11 cellular contexts compared by ENCODE assay signal in the genomic region with DNA sequence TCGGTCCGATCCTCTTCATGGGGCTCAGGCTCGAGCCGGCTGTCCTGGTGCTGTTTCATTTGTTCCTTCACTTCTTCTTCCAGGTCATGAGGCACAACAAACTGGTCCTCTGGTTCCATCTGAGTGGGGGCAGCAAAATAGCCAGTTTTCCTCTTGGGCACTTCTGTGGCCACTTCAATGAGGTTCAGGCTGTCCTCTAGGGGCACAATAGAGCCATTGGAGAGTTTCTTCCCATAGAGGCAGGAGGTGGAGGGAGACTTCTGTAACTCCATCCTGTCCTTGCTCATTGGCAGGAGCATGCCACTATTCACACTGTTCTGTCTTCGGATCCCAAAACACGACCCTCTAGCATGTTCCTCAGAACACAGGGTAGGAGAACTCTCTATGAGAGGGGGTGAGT. TPM values are rescaled to one million over a fixed set of nuclear protein-coding genes. Genes with fewer than 3 reads are reported as not detected.
DNase-seq lines count a peak whose midpoint lies in the region; ATAC-seq and TF ChIP-seq lines count a peak whose summit lies in the region.
"Had no signal": no experiment of that assay in that cellular context is flagged by ENCODE, and none has a peak within 500 bp of the region (broad histone marks: within the 10 kb centered on the region; RNA-seq: fewer than 3 reads in every experiment).

No MANE protein-coding gene starts in this region.

- TF ChIP-seq EP300 in Ishikawa (IDR thresholded peaks at IDR 0.05; ENCODE audit: borderline replicate concordance), result no peak

- CTCF ChIA-PET in mammary epithelial cell (lab: Charles Lee; ENCODE audit: low non-redundant PET), result no interaction called here

- TF ChIP-seq RAD21 in Ishikawa (IDR thresholded peaks at IDR 0.05; ENCODE audit: low read depth), result peak; percentile 33; the same call in 1 of the 2 replicates

- intact Hi-C loops in mammary epithelial cell (cut with micrococcal nuclease), result no loop called here
- intact Hi-C loops in right lobe of liver (cut with DNase I), result no loop called here
- intact Hi-C loops in aorta (cut with DNase I), result no loop called here

- H3K9ac ChIP-seq in DND-41 (ENCODE audit: low read depth, low read length), result no peak overlapping the region
- H3K9ac ChIP-seq in mammary epithelial cell (ENCODE audit: insufficient read depth, low read length), result no peak overlapping the region

- BruUV-seq in mammary epithelial cell (replicated peaks; lab: Mats Ljungman, UMichigan), result no TSS peak

- in situ Hi-C loops in mammary epithelial cell (cut with MboI; ENCODE audit: low sequenced_read_pairs in 2 of 2), result no loop called here

- H3K27ac ChIP-seq in DND-41 (ENCODE audit: low read length), result no peak overlapping the region
- no peak overlapping the region for H3K27ac ChIP-seq in mammary epithelial cell (ENCODE audit: insufficient read depth, low read depth, low read length)
- H3K27ac ChIP-seq in right lobe of liver, result no peak overlapping the region
- no peak overlapping the region for H3K27ac ChIP-seq in aorta (ENCODE audit: low read depth in 1 of 2, low read length in 2 of 2)
- H3K27ac ChIP-seq: epithelial cell of prostate had no signal

- H3K4me1 ChIP-seq in DND-41 (ENCODE audit: insufficient read depth, low read length) (no peaks in the 10 kb centered on the region), mammary epithelial cell (ENCODE audit: insufficient read depth, low read length) (no peaks in the 10 kb centered on the region), right lobe of liver (no peaks in the 10 kb centered on the region), aorta (ENCODE audit: control insufficient read depth in 1 of 2, insufficient read depth in 2 of 2, low read length in 2 of 2) (no peaks in the 10 kb centered on the region)

- H3K79me2 ChIP-seq in DND-41 (ENCODE audit: insufficient read depth, low read length) (no peaks in the 10 kb centered on the region), mammary epithelial cell (ENCODE audit: insufficient read depth, low read length) (no peaks in the 10 kb centered on the region)

- H3K4me3 ChIP-seq in DND-41 (ENCODE audit: low read depth in 1 of 2, low read length in 2 of 2) (no peak overlapping the region), mammary epithelial cell (replicated peaks in 1 of 3; ENCODE audit: insufficient read depth in 1 of 3, low read depth in 2 of 3, low read length in 3 of 3) (no peak overlapping the region), right lobe of liver (no peak overlapping the region), aorta (ENCODE audit: low read length in 2 of 2) (no peak overlapping the region)

- dilution Hi-C loops in mammary epithelial cell (cut with HindIII; ENCODE audit: low sequenced_read_pairs), result no loop called here

- 96% methylated on average over 4 of the region's 6 CpGs for WGBS in mammary epithelial cell (ENCODE audit: low coverage, missing lambda C conversion rate)
- 73% methylated on average over 5 of the region's 6 CpGs for WGBS in right lobe of liver (ENCODE audit: insufficient coverage, low coverage, low lambda C conversion rate, missing lambda C conversion rate)
- WGBS in aorta, 2 donors, result 86 to 87% methylated on average over 6 of the region's 6 CpGs

- H3K36me3 ChIP-seq in DND-41 (ENCODE audit: insufficient read depth, low read length) (peaks cover 22% of the 10 kb centered on the region), mammary epithelial cell (ENCODE audit: insufficient read depth, low read length) (peaks cover 14% of the 10 kb centered on the region), right lobe of liver (peaks cover 0 to 2% (median 1%) of the 10 kb centered on the region in 4 donors), aorta (ENCODE audit: control insufficient read depth in 1 of 2, insufficient read depth in 2 of 2, low read length in 1 of 2) (peaks cover 7 to 12% of the 10 kb centered on the region in 2 donors)

- TF ChIP-seq POLR2A in right lobe of liver (IDR thresholded peaks at IDR 0.05), result no peak

- no peaks in the 10 kb centered on the region for H3K27me3 ChIP-seq in DND-41 (ENCODE audit: insufficient read depth, low read length, poor library complexity)
- no peaks in the 10 kb centered on the region for H3K27me3 ChIP-seq in mammary epithelial cell (ENCODE audit: insufficient read depth, low read length)
- H3K27me3 ChIP-seq in right lobe of liver, result no peaks in the 10 kb centered on the region
- no peaks in the 10 kb centered on the region for H3K27me3 ChIP-seq in aorta (ENCODE audit: control insufficient read depth in 1 of 2, insufficient read depth in 2 of 2, low read length in 1 of 2)

- TF ChIP-seq CTCF in DND-41 (IDR thresholded peaks at IDR 0.05; ENCODE audit: borderline replicate concordance, extremely low read depth, low read length, poor library complexity, severe bottlenecking) (peak; percentile 49), mammary epithelial cell (conservative IDR thresholded peaks at IDR 0.05 in 1 of 2, IDR thresholded peaks at IDR 0.05 in 1 of 2; ENCODE audit: extremely low read depth in 1 of 2, insufficient read depth in 1 of 2, low read depth in 1 of 2, low read length in 2 of 2) (peak; percentile 32 to 50), right lobe of liver (IDR thresholded peaks at IDR 0.05) (peak; percentile 18 to 45 (median 30))

- H4K20me1 ChIP-seq in DND-41 (ENCODE audit: insufficient read depth, low read length), result no peaks in the 10 kb centered on the region
- no peaks in the 10 kb centered on the region for H4K20me1 ChIP-seq in mammary epithelial cell (ENCODE audit: insufficient read depth, low read length)

- H3K9me3 ChIP-seq in DND-41 (ENCODE audit: insufficient read depth, low read length, severe bottlenecking), result no peaks in the 10 kb centered on the region
- H3K9me3 ChIP-seq in mammary epithelial cell (replicated peaks; ENCODE audit: insufficient read depth, low read length), result no peaks in the 10 kb centered on the region
- H3K9me3 ChIP-seq in right lobe of liver, result no peaks in the 10 kb centered on the region
- H3K9me3 ChIP-seq in aorta (ENCODE audit: control insufficient read depth, low read length), result no peaks in the 10 kb centered on the region

- no peak overlapping the region for H2AFZ ChIP-seq in DND-41 (ENCODE audit: low read depth, low read length)
- H2AFZ ChIP-seq in mammary epithelial cell (ENCODE audit: low read depth, low read length), result no peak overlapping the region

- H3K4me2 ChIP-seq in DND-41 (ENCODE audit: insufficient read depth, low read length), result no peak overlapping the region
- H3K4me2 ChIP-seq in mammary epithelial cell (ENCODE audit: insufficient read depth, low read depth, low read length), result no peak overlapping the region

- ATAC-seq in DND-41 (ENCODE audit: insufficient read depth, low read depth) (peak; percentile 42; the same call in 1 of the 3 replicates), right lobe of liver (peak; percentile 52 to 60 (median 59)), aorta (ENCODE audit: low FRiP score) (no peak), HG03280 (IDR thresholded peaks at IDR 0.05; ENCODE audit: unreplicated experiment) (no peak), GM21360 (IDR thresholded peaks at IDR 0.05; ENCODE audit: unreplicated experiment) (no peak)

- no peak for DNase-seq in DND-41
- DNase-seq in mammary epithelial cell, result no peak
- no peak for DNase-seq in right lobe of liver
- no peak for DNase-seq in aorta
- no peak for DNase-seq in EL
- DNase-seq: activated naive CD4-positive, alpha-beta T cell; GF-D8 had no signal

TF ChIP-seq in Ishikawa, 13 proteins besides CTCF, POLR2A, EP300 and RAD21 (continues in another document):
- no peak for TF ChIP-seq TCF12 (IDR thresholded peaks at IDR 0.05; ENCODE audit: low read depth)
- TF ChIP-seq CREB1 (IDR thresholded peaks at IDR 0.05; ENCODE audit: low read depth), result no peak
- TF ChIP-seq ZBTB7A (IDR thresholded peaks at IDR 0.05; ENCODE audit: low read depth), result no peak
- no peak for TF ChIP-seq REST (IDR thresholded peaks at IDR 0.05; ENCODE audit: low read depth)
- no peak for TF ChIP-seq USF1 (IDR thresholded peaks at IDR 0.05)
- no peak for TF ChIP-seq YY1 (IDR thresholded peaks at IDR 0.05; ENCODE audit: low read depth)
- no peak for TF ChIP-seq TEAD4 (IDR thresholded peaks at IDR 0.05)
- TF ChIP-seq EGR1 (IDR thresholded peaks at IDR 0.05), result no peak
- no peak for TF ChIP-seq CEBPB (IDR thresholded peaks at IDR 0.05)

RNA-seq across cellular contexts. Expression of gene MARVELD3, which starts 22.9 kb away (rescaled TPM):
- total RNA-seq in mammary epithelial cell, result 10 to 100 TPM in 1 of 2 donors, 1 to 10 TPM in 1; 7.3 to 13.2 TPM
- polyA plus RNA-seq in mammary epithelial cell, result 6.2 TPM
- polyA minus RNA-seq in mammary epithelial cell, result 18.9 TPM
- 1 to 10 TPM; 4.4 to 9.2 (median 5.6) TPM for total RNA-seq in right lobe of liver
- not detected for total RNA-seq in aorta
- polyA plus RNA-seq in aorta, result 1 to 10 TPM in 1 of 2 donors, not detected in 1; 5.0 TPM

Comparison
In these comparisons a context has a peak if more than half of its experiments do, and no peak if none do; other contexts are left out.
1. ATAC-seq: peak in DND-41 (single experiment) and right lobe of liver (4 of 4); none in aorta (single experiment), HG03280 (single experiment) and GM21360 (single experiment).
2. RNA of gene MARVELD3, which starts 22.9 kb away (total RNA-seq): 7.3 to 13.2 TPM in mammary epithelial cell and 4.4 to 9.2 TPM in right lobe of liver; not detected in aorta; every median in the first group is over 4 times any median in the second.
3. Peak in every context shown above with its lines, with median percentiles within 50 percentile points of each other: CTCF ChIP-seq.